Comparison of ENCODE assay signal across 11 cellular contexts in the genomic region with DNA sequence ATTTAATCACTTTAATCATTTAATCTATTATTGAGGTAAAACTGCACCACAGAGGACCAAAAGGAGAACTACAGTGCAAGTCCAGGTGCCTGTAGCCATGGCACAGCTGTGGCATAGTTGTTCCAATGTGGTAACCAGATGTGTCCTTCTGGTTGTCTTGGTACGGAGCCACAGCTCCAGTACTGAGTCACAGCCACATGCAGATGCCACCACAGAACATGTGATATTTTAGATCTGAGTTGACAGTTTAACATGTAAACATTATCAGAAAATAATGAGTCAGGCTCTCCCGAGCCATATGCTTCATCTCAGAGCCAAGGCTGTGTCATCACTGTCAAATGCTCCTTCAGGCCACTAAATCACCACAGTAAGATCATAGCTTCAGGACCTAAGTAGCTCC. TPM values are rescaled to one million over a fixed set of nuclear protein-coding genes. Genes with fewer than 3 reads are reported as not detected.
DNase-seq lines count a peak whose midpoint lies in the region; ATAC-seq, FAIRE-seq and TF ChIP-seq lines count a peak whose summit lies in the region.
"Had no signal": no experiment of that assay in that cellular context is flagged by ENCODE, and none has a peak within 500 bp of the region (broad histone marks: within the 10 kb centered on the region; RNA-seq: fewer than 3 reads in every experiment).

No MANE protein-coding gene starts in this region.

- ATAC-seq in GM19025 (IDR thresholded peaks at IDR 0.05; ENCODE audit: low read depth, unreplicated experiment), result peak; percentile 75

- TF ChIP-seq CTCF in epithelial cell of esophagus (IDR thresholded peaks at IDR 0.05; ENCODE audit: insufficient read depth, low read depth, low read length, missing control alignments) (no peak), testis (IDR thresholded peaks at IDR 0.05) (no peak)

- no peaks in the 10 kb centered on the region for H3K36me3 ChIP-seq in testis (ENCODE audit: low read depth, missing control alignments)

- FAIRE-seq in HTR-8/SVneo (lab: Jason Lieb, UNC), result peak; percentile 70

- H3K4me3 ChIP-seq in epithelial cell of esophagus (ENCODE audit: low read length), result no peak overlapping the region
- no peak overlapping the region for H3K4me3 ChIP-seq in testis

- DNase-seq in AG08396 (ENCODE audit: low spot score), result peak; percentile 71
- peak; percentile 51 for DNase-seq in HTR-8/SVneo (ENCODE audit: insufficient read length, low spot score)
- DNase-seq in epithelial cell of esophagus (ENCODE audit: low read depth), result peak; percentile 37
- DNase-seq in effector CD4-positive, alpha-beta T cell, result no peak
- DNase-seq in iPS-NIHi11 (ENCODE audit: low spot score), result no peak
- DNase-seq in testis, result no peak
- DNase-seq in activated CD4-positive, CD25-positive, alpha-beta regulatory T cell treated with anti-CD3 and anti-CD28 coated beads, Interleukin-2, amount 50 U/mL, for 72 hours, result no peak
- DNase-seq: CD4-positive, CD25-positive, alpha-beta regulatory T cell; NCI-H2227 treated with DMSO at 0.1 percent for 48 hours had no signal

- 70 to 79% methylated on average over 2 of the region's 2 CpGs for WGBS in testis, 2 donors

- H3K4me1 ChIP-seq in testis, result no peaks in the 10 kb centered on the region

- H3K27me3 ChIP-seq in testis, result no peaks in the 10 kb centered on the region

- no peak for TF ChIP-seq POLR2A in testis (IDR thresholded peaks at IDR 0.05)

- H3K27ac ChIP-seq in testis, result no peak overlapping the region

- intact Hi-C loops in testis (cut with DNase I; ENCODE audit: low total_unique reads), result no loop called here

- H3K9me3 ChIP-seq in testis, result no peaks in the 10 kb centered on the region

RNA-seq across cellular contexts. Expression of gene RGS7, which starts 56.4 kb away (rescaled TPM):
- 1 to 10 TPM; 5.4 to 6.6 TPM for total RNA-seq in testis
- polyA plus RNA-seq in testis (ENCODE audit: insufficient read depth, low read depth, low replicate concordance), result 5.0 TPM
- total RNA-seq: activated naive CD4-positive, alpha-beta T cell treated with anti-CD3 and anti-CD28 coated beads, Interleukin-2, amount 50 U/mL, for 72 hours; CD4-positive, CD25-positive, alpha-beta regulatory T cell had no signal
- polyA plus RNA-seq: CD4-positive, CD25-positive, alpha-beta regulatory T cell had no signal

Comparison
In these comparisons a context has a peak if more than half of its experiments do, and no peak if none do; other contexts are left out.
1. DNase-seq: peak in AG08396 (single experiment), HTR-8/SVneo (single experiment) and epithelial cell of esophagus (single experiment); none in effector CD4-positive, alpha-beta T cell (single experiment), iPS-NIHi11 (single experiment), testis (single experiment) and activated CD4-positive, CD25-positive, alpha-beta regulatory T cell treated with anti-CD3 and anti-CD28 coated beads, Interleukin-2, amount 50 U/mL, for 72 hours (single experiment).